In genomic region chr16:17801024-17801423, GRCh38 we compare ENCODE assay signal across 21 cellular contexts.
A peak's percentile ranks its signal among the peaks of the same experiment; 100 is the strongest.
DNase-seq lines count a peak whose midpoint lies in the region; FAIRE-seq and TF ChIP-seq lines count a peak whose summit lies in the region.
"Had no signal": no experiment of that assay in that cellular context is flagged by ENCODE, and none has a peak within 500 bp of the region (broad histone marks: within the 10 kb centered on the region; RNA-seq: fewer than 3 reads in every experiment).

No MANE protein-coding gene starts in this region.

- H3K27me3 Mint-ChIP-seq in astrocyte (ENCODE audit: low read depth, unreplicated experiment) (peaks cover 2% of the 10 kb centered on the region), nephron progenitor cell (ENCODE audit: low read depth, poor library complexity) (no peaks in the 10 kb centered on the region)

- H2AFZ ChIP-seq in astrocyte (ENCODE audit: low read depth, low read length), result no peak overlapping the region

- no peaks in the 10 kb centered on the region for H3K36me3 ChIP-seq in astrocyte (ENCODE audit: insufficient read depth, low read length)
- H3K36me3 ChIP-seq: BE2C, MG63 had no signal

- H3K4me1 ChIP-seq in astrocyte (ENCODE audit: insufficient read depth, low read length), result peaks cover 6% of the 10 kb centered on the region
- H3K4me1 ChIP-seq: BE2C had no signal

- no peaks in the 10 kb centered on the region for H3K27me3 ChIP-seq in astrocyte (ENCODE audit: insufficient read depth, low read length)
- H3K27me3 ChIP-seq: BE2C, MG63 had no signal

- TF ChIP-seq CTCF in astrocyte (IDR thresholded peaks at IDR 0.05; ENCODE audit: insufficient read depth, low read depth, low read length), result no peak
- no peak for TF ChIP-seq CTCF in nephron progenitor cell (IDR thresholded peaks at IDR 0.05)

- H3K9ac ChIP-seq in astrocyte (ENCODE audit: low read length), result no peak overlapping the region

- no peaks in the 10 kb centered on the region for H3K79me2 ChIP-seq in astrocyte (ENCODE audit: insufficient read depth, low read length)

- no peak for FAIRE-seq in astrocyte (lab: Jason Lieb, UNC)
- FAIRE-seq: A204.1, GM12891, GM19239, H1 had no signal

- peaks cover 23% of the 10 kb centered on the region for H3K4me1 Mint-ChIP-seq in astrocyte (ENCODE audit: low read depth, unreplicated experiment)
- H3K4me1 Mint-ChIP-seq in nephron progenitor cell, result peaks cover 45% of the 10 kb centered on the region
- H3K4me1 Mint-ChIP-seq: CD4-positive, CD25-positive, alpha-beta regulatory T cell had no signal

- H3K9me3 Mint-ChIP-seq in astrocyte (ENCODE audit: unreplicated experiment) (peaks cover 2% of the 10 kb centered on the region), nephron progenitor cell (no peaks in the 10 kb centered on the region)

- no peaks in the 10 kb centered on the region for H3K36me3 Mint-ChIP-seq in astrocyte (ENCODE audit: low read depth, unreplicated experiment)
- no peaks in the 10 kb centered on the region for H3K36me3 Mint-ChIP-seq in nephron progenitor cell (ENCODE audit: low read depth)
- H3K36me3 Mint-ChIP-seq: CD4-positive, CD25-positive, alpha-beta regulatory T cell had no signal

- H3K27ac ChIP-seq in astrocyte (ENCODE audit: low read depth, low read length), result peak overlapping the region; percentile 55

- H3K27ac Mint-ChIP-seq in astrocyte (ENCODE audit: unreplicated experiment) (no peak overlapping the region), nephron progenitor cell (peak overlapping the region; percentile 44)
- H3K27ac Mint-ChIP-seq: CD4-positive, CD25-positive, alpha-beta regulatory T cell had no signal

- H3K4me3 Mint-ChIP-seq in astrocyte (ENCODE audit: unreplicated experiment) (no peak overlapping the region), nephron progenitor cell (no peak overlapping the region)
- H3K4me3 Mint-ChIP-seq: CD4-positive, CD25-positive, alpha-beta regulatory T cell had no signal

- no peaks in the 10 kb centered on the region for H3K9me3 ChIP-seq in astrocyte (ENCODE audit: insufficient read depth, low read depth, low read length)
- H3K9me3 ChIP-seq: BE2C, MG63 had no signal

- peak; percentile 5 for DNase-seq in EL
- peak; percentile 59 for DNase-seq in M059J (ENCODE audit: low read depth)
- DNase-seq in astrocyte (ENCODE audit: low read depth), result peak; percentile 80
- no peak for DNase-seq in nephron progenitor cell
- DNase-seq in NCI-H526 (lab: John Stamatoyannopoulos, UW), result no peak
- DNase-seq in hypothalamus (lab: John Stamatoyannopoulos, UW), result no peak
- DNase-seq in SW 1271 (lab: John Stamatoyannopoulos, UW), result no peak
- DNase-seq: BE2C; CD4-positive, CD25-positive, alpha-beta regulatory T cell; COR-L47; DMS79; Kasumi-1; MG63; NCI-H1417; NCI-H1694 treated with DMSO at 0.1 percent for 48 hours; NCI-H2081 treated with DMSO at 0.1 percent for 48 hours; NCI-H748 treated with DMSO at 0.1 percent for 48 hours had no signal

- H4K20me1 ChIP-seq in astrocyte (ENCODE audit: insufficient read depth, low read length), result no peaks in the 10 kb centered on the region

- no peak overlapping the region for H3K4me2 ChIP-seq in astrocyte (ENCODE audit: low read length)

- no peak overlapping the region for H3K4me3 ChIP-seq in astrocyte (ENCODE audit: insufficient read depth, low read depth, low read length)
- H3K4me3 ChIP-seq: MG63 had no signal

Comparison
In these comparisons a context has a peak if more than half of its experiments do, and no peak if none do; other contexts are left out.
1. DNase-seq: peak in EL (single experiment), M059J (single experiment) and astrocyte (single experiment); none in nephron progenitor cell (single experiment), NCI-H526 (0 of 2), hypothalamus (0 of 51) and SW 1271 (0 of 2).